In the genomic region with DNA sequence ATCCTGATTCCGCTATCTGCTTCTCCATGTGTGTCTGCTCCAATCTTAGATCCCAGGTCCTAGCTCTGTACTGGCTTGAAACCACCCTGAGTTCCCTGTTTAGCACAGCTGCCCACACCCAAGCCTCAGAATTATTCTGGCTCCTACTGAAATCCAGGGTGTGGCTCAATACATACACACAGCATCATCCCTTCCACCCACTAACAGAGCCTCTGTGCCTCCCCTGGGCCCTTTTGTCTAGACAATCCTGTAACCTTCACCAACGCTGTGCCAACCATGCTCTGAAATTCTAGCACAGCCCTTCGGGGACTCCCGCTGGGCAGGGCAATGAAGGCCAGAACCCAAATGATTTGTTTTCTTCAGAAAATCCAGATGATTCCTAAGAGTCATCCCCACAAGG, we compare ENCODE assay signal across 30 cellular contexts.
A peak's percentile ranks its signal among the peaks of the same experiment; 100 is the strongest.
DNase-seq lines count a peak whose midpoint lies in the region; ATAC-seq and TF ChIP-seq lines count a peak whose summit lies in the region.
"Had no signal": no experiment of that assay in that cellular context is flagged by ENCODE, and none has a peak within 500 bp of the region (broad histone marks: within the 10 kb centered on the region; RNA-seq: fewer than 3 reads in every experiment).

No MANE protein-coding gene starts in this region.

- H3K27me3 ChIP-seq in RWPE2 (ENCODE audit: insufficient read depth, poor library complexity, severe bottlenecking) = no peaks in the 10 kb centered on the region
- H3K27me3 ChIP-seq: neutrophil, upper lobe of right lung had no signal

- POLR2A ChIA-PET in HEK293 (lab: Yijun Ruan, JAX) = no interaction called here

- intact Hi-C loops in posterior vena cava (cut with DNase I) = no loop called here
- intact Hi-C loops in Calu3 (cut with micrococcal nuclease; ENCODE audit: unreplicated experiment) = no loop called here

- 0 out of 3 replicates have a peak, but pooled peaks have one; percentile 33 for ATAC-seq in RWPE2 (ENCODE audit: low read depth)
- ATAC-seq: GM23338; left lobe of liver; naive thymus-derived CD4-positive, alpha-beta T cell; upper lobe of right lung had no signal

- H3K4me3 ChIP-seq in HEK293 (ENCODE audit: low read depth, low read length) (no peak overlapping the region), RWPE2 (ENCODE audit: severe bottlenecking) (no peak overlapping the region), fibroblast of the aortic adventitia (ENCODE audit: low read depth, low read length) (no peak overlapping the region)
- H3K4me3 ChIP-seq: GM23338, psoas muscle, skin epidermis, upper lobe of right lung had no signal

- TF ChIP-seq CTCF in HEK293 (tag by site-specific recombination; IDR thresholded peaks at IDR 0.05) (no peak), RWPE2 (IDR thresholded peaks at IDR 0.05; ENCODE audit: poor library complexity, severe bottlenecking) (no peak), fibroblast of the aortic adventitia (IDR thresholded peaks at IDR 0.05; ENCODE audit: insufficient read depth, low read length) (no peak), Calu3 (IDR thresholded peaks at IDR 0.05; ENCODE audit: unreplicated experiment) (no peak)

- H3K9me3 ChIP-seq in HEK293 (ENCODE audit: control insufficient read depth, insufficient read depth, low read depth, low read length) (no peaks in the 10 kb centered on the region), RWPE2 (ENCODE audit: severe bottlenecking) (no peaks in the 10 kb centered on the region)
- H3K9me3 ChIP-seq: Caco-2, neutrophil, psoas muscle, upper lobe of right lung had no signal

- H3K36me3 ChIP-seq in HEK293 (ENCODE audit: control insufficient read depth in 2 of 2, insufficient read depth in 1 of 2, low read length in 2 of 2) = no peaks in the 10 kb centered on the region
- no peaks in the 10 kb centered on the region for H3K36me3 ChIP-seq in RWPE2 (ENCODE audit: low read depth)
- H3K36me3 ChIP-seq: neutrophil, upper lobe of right lung had no signal

- H3K4me1 Mint-ChIP-seq in Calu3 (ENCODE audit: low read depth, unreplicated experiment) = peaks cover 24% of the 10 kb centered on the region
- H3K4me1 Mint-ChIP-seq: activated CD4-positive, alpha-beta memory T cell treated with anti-CD3 and anti-CD28 coated beads, Interleukin-2, amount 10 ng/mL, durations not matched to agents 7 days and 5 days; GM23338; naive thymus-derived CD4-positive, alpha-beta T cell had no signal

- no peak for DNase-seq in RWPE2 (ENCODE audit: low spot score)
- DNase-seq in fibroblast of the aortic adventitia (ENCODE audit: low read depth) = peak; percentile 64
- DNase-seq in posterior vena cava (ENCODE audit: low spot score) = peak; percentile 82
- DNase-seq in AG08396 (ENCODE audit: low spot score) = no peak
- DNase-seq in Calu3 = no peak
- DNase-seq in T-helper 2 cell = no peak
- DNase-seq: activated CD4-positive, alpha-beta memory T cell treated with anti-CD3 and anti-CD28 coated beads, Interleukin-2, amount 10 ng/mL, durations not matched to agents 7 days and 5 days; activated CD8-positive, alpha-beta memory T cell treated with anti-CD3 and anti-CD28 coated beads, Interleukin-2, amount 50 U/mL, for 4 hours; activated naive CD4-positive, alpha-beta T cell treated with anti-CD3 and anti-CD28 coated beads for 36 hours; Caco-2; DND-41; glutamatergic neuron; mesendoderm; naive thymus-derived CD4-positive, alpha-beta T cell; NCI-H1092 treated with DMSO at 0.1 percent for 48 hours; NCI-H1694 treated with DMSO at 0.1 percent for 48 hours; NCI-H2171 treated with DMSO at 0.1 percent for 48 hours; NCI-H510A treated with DMSO at 0.1 percent for 48 hours; OCI-M1; psoas muscle; stimulated activated naive CD4-positive, alpha-beta T cell; upper lobe of right lung had no signal

- no peak overlapping the region for H3K4me3 Mint-ChIP-seq in Calu3 (ENCODE audit: low read depth, unreplicated experiment)
- H3K4me3 Mint-ChIP-seq: activated CD4-positive, alpha-beta memory T cell treated with anti-CD3 and anti-CD28 coated beads, Interleukin-2, amount 10 ng/mL, durations not matched to agents 7 days and 5 days; activated naive CD4-positive, alpha-beta T cell treated with anti-CD3 and anti-CD28 coated beads for 36 hours; brain; GM23338; naive thymus-derived CD4-positive, alpha-beta T cell; T-helper 2 cell treated with Interferon-gamma antibody and Interleukin-4, amounts not matched to agents 5 μg/mL and 100 μg/mL, for 36 hours had no signal

- H3K27ac ChIP-seq in HEK293 (ENCODE audit: extremely low read depth, low read depth, low read length) (no peak overlapping the region), RWPE2 (ENCODE audit: poor library complexity, severe bottlenecking) (no peak overlapping the region)
- H3K27ac ChIP-seq: C4-2B, neutrophil, psoas muscle, upper lobe of right lung had no signal

- CTCF ChIA-PET in HEK293 (lab: Yijun Ruan, JAX) = interaction anchor here (0.6 to 0.7 kb wide), 2 partner anchors 10 to 15 kb away, joined by 3 read pairs; no protein-coding TSS in a partner anchor
- CTCF ChIA-PET in Calu3 (lab: Charles Lee) = interaction anchor here (1.5 kb wide), 1 partner anchor 18 kb away, joined by 4 read pairs; no protein-coding TSS in a partner anchor

- H3K27ac Mint-ChIP-seq in Calu3 (ENCODE audit: unreplicated experiment) = no peak overlapping the region
- H3K27ac Mint-ChIP-seq: activated CD4-positive, alpha-beta memory T cell treated with anti-CD3 and anti-CD28 coated beads, Interleukin-2, amount 10 ng/mL, durations not matched to agents 7 days and 5 days; activated naive CD4-positive, alpha-beta T cell treated with anti-CD3 and anti-CD28 coated beads for 36 hours; GM23338; naive thymus-derived CD4-positive, alpha-beta T cell; T-helper 2 cell treated with Interferon-gamma antibody and Interleukin-4, amounts not matched to agents 5 μg/mL and 100 μg/mL, for 36 hours had no signal

- no peaks in the 10 kb centered on the region for H3K36me3 Mint-ChIP-seq in Calu3 (ENCODE audit: insufficient read depth, unreplicated experiment)
- H3K36me3 Mint-ChIP-seq: brain; naive thymus-derived CD4-positive, alpha-beta T cell had no signal

- no peaks in the 10 kb centered on the region for H3K4me1 ChIP-seq in HEK293 (ENCODE audit: control insufficient read depth, insufficient read depth, low read length)
- no peaks in the 10 kb centered on the region for H3K4me1 ChIP-seq in RWPE2 (ENCODE audit: insufficient read depth, poor library complexity, severe bottlenecking)
- H3K4me1 ChIP-seq: Caco-2, upper lobe of right lung had no signal

- no peaks in the 10 kb centered on the region for H3K9me3 Mint-ChIP-seq in Calu3 (ENCODE audit: low read depth, unreplicated experiment)
- H3K9me3 Mint-ChIP-seq: activated CD4-positive, alpha-beta memory T cell treated with anti-CD3 and anti-CD28 coated beads, Interleukin-2, amount 10 ng/mL, durations not matched to agents 7 days and 5 days; activated naive CD4-positive, alpha-beta T cell treated with anti-CD3 and anti-CD28 coated beads for 36 hours; brain; GM23338; naive thymus-derived CD4-positive, alpha-beta T cell; T-helper 2 cell treated with Interferon-gamma antibody and Interleukin-4, amounts not matched to agents 5 μg/mL and 100 μg/mL, for 36 hours had no signal

- no TSS peak for BruUV-seq in Calu3 (replicated peaks; lab: Mats Ljungman, UMichigan)

- no peaks in the 10 kb centered on the region for H3K27me3 Mint-ChIP-seq in Calu3 (ENCODE audit: unreplicated experiment)
- H3K27me3 Mint-ChIP-seq: activated CD4-positive, alpha-beta memory T cell treated with anti-CD3 and anti-CD28 coated beads, Interleukin-2, amount 10 ng/mL, durations not matched to agents 7 days and 5 days had no signal

TF ChIP-seq in HEK293, 187 proteins besides CTCF, POLR2A, EP300 and RAD21:
- TF ChIP-seq, protein P1, sequence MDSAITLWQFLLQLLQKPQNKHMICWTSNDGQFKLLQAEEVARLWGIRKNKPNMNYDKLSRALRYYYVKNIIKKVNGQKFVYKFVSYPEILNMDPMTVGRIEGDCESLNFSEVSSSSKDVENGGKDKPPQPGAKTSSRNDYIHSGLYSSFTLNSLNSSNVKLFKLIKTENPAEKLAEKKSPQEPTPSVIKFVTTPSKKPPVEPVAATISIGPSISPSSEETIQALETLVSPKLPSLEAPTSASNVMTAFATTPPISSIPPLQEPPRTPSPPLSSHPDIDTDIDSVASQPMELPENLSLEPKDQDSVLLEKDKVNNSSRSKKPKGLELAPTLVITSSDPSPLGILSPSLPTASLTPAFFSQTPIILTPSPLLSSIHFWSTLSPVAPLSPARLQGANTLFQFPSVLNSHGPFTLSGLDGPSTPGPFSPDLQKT (IDR thresholded peaks at IDR 0.05; ENCODE audit: borderline replicate concordance, low read depth, low read length) = no peak
- TF ChIP-seq ZNF624 (tag by site-specific recombination; IDR thresholded peaks at IDR 0.05) (no peak), KLF1 (tag by site-specific recombination; IDR thresholded peaks at IDR 0.05) (peak; percentile 52), ZNF596 (tag by site-specific recombination; IDR thresholded peaks at IDR 0.05) (no peak), ZFHX2 (tag by site-specific recombination; conservative IDR thresholded peaks at IDR 0.05) (peak; percentile 51; the same call in 1 of the 2 replicates), ZNF19 (tag by site-specific recombination; IDR thresholded peaks at IDR 0.05; ENCODE audit: low read depth) (no peak), EGR2 (tag by site-specific recombination; IDR thresholded peaks at IDR 0.05; ENCODE audit: low read depth) (peak; percentile 70), RBAK (tag by site-specific recombination; IDR thresholded peaks at IDR 0.05) (no peak), ZNF302 (tag by site-specific recombination; IDR thresholded peaks at IDR 0.05; ENCODE audit: low read depth) (no peak)

Comparison
In these comparisons a context has a peak if more than half of its experiments do, and no peak if none do; other contexts are left out.
1. DNase-seq: peak in fibroblast of the aortic adventitia (single experiment) and posterior vena cava (single experiment); none in RWPE2 (single experiment), AG08396 (single experiment), Calu3 (single experiment) and T-helper 2 cell (0 of 5).